Comparison of ENCODE assay signal across 11 cellular contexts in the genomic region with DNA sequence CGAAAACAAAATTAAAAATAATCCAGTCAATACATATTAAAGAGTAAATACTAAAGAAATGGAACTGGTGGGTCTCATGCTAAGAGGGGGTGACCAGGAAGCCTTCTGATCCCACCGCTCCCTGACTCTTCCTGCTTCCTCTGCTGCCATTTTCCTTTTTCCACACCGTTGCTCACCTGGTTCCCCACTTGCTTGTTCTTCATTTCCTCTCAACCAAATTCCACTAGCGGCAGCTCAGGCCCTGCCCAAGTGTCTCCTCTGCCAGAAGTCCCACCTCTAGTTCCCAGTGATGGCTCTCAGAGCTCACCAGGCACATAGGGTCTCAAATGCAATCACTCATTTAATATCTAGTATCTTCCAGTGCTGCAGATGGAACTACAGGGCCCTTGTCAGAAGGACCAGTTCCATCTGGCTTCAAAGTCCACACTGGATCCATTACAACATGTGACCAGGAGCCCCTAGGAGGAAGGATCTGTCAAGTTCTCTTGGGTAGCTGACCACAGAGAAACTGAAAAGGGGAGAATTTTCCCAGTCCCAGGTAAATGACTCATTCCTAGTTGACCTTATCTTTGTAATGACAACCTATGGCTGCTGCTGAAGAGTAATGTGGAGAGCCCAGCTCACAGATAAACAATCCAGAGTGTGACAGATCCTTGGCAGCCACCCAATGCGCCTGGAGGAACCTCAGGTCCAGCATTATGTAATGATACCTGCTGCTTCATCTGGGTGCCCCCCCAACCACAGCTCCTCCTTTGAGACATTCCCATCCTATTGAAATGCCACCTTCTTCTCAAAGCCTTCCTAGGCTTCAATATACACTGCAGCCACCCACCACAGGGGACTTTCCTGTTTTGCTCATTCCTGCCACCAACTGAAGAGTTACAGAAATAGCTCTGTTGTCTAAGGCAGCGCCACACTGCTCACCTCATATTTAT. TPM values are rescaled to one million over a fixed set of nuclear protein-coding genes. Genes with fewer than 3 reads are reported as not detected.
DNase-seq lines count a peak whose midpoint lies in the region; ATAC-seq and TF ChIP-seq lines count a peak whose summit lies in the region.
"Had no signal": no experiment of that assay in that cellular context is flagged by ENCODE, and none has a peak within 500 bp of the region (broad histone marks: within the 10 kb centered on the region; RNA-seq: fewer than 3 reads in every experiment).

No MANE protein-coding gene starts in this region.

- peaks cover 33% of the 10 kb centered on the region for H3K36me3 Mint-ChIP-seq in activated CD8-positive, alpha-beta T cell treated with anti-CD3 and anti-CD28 coated beads for 36 hours (ENCODE audit: low read depth)

- H3K4me1 Mint-ChIP-seq in activated CD8-positive, alpha-beta T cell treated with anti-CD3 and anti-CD28 coated beads for 36 hours (ENCODE audit: low read depth) = peaks cover 54% of the 10 kb centered on the region

- CTCF ChIA-PET in activated CD8-positive, alpha-beta T cell treated with anti-CD3 and anti-CD28 coated beads for 36 hours (lab: Charles Lee) = interaction anchor here (4.1 kb wide), 1 partner anchor 19 kb away, joined by 15 read pairs; no protein-coding TSS in a partner anchor

- no peaks in the 10 kb centered on the region for H3K9me3 Mint-ChIP-seq in activated CD8-positive, alpha-beta T cell treated with anti-CD3 and anti-CD28 coated beads for 36 hours

- H3K27me3 Mint-ChIP-seq in activated CD8-positive, alpha-beta T cell treated with anti-CD3 and anti-CD28 coated beads for 36 hours = no peaks in the 10 kb centered on the region

- POLR2A ChIA-PET in activated CD8-positive, alpha-beta T cell treated with anti-CD3 and anti-CD28 coated beads for 36 hours (lab: Charles Lee) = interaction anchor here (1.2 to 2.1 kb wide), 2 partner anchors 11 to 33 kb away, joined by 3 to 9 read pairs; no protein-coding TSS in a partner anchor

- no peak for ATAC-seq in activated CD8-positive, alpha-beta T cell treated with anti-CD3 and anti-CD28 coated beads for 36 hours
- ATAC-seq in left lobe of liver = no peak
- ATAC-seq: foreskin keratinocyte, lower lobe of right lung had no signal

- no peak for TF ChIP-seq CTCF in activated CD8-positive, alpha-beta T cell treated with anti-CD3 and anti-CD28 coated beads for 36 hours (IDR thresholded peaks at IDR 0.05)

- H3K4me3 Mint-ChIP-seq in activated CD8-positive, alpha-beta T cell treated with anti-CD3 and anti-CD28 coated beads for 36 hours = no peak overlapping the region

- H3K27ac Mint-ChIP-seq in activated CD8-positive, alpha-beta T cell treated with anti-CD3 and anti-CD28 coated beads for 36 hours = peak overlapping the region; percentile 82

- intact Hi-C loops in activated CD8-positive, alpha-beta T cell treated with anti-CD3 and anti-CD28 coated beads for 36 hours (cut with micrococcal nuclease) = loop anchor here (5.0 kb wide), 1 partner anchor 34 kb away; no protein-coding TSS in a partner anchor

- DNase-seq in COR-L47 (lab: John Stamatoyannopoulos, UW) (peak; percentile 73), HT-29 (ENCODE audit: low spot score) (peak; percentile 36), mesenteric fat pad (ENCODE audit: low spot score) (peak; percentile 60), left lobe of liver (ENCODE audit: low spot score) (no peak), cortex of kidney (lab: John Stamatoyannopoulos, UW) (no peak)
- DNase-seq in activated CD8-positive, alpha-beta T cell treated with anti-CD3 and anti-CD28 coated beads for 36 hours = peak; percentile 42
- no peak for DNase-seq in effector CD8-positive, alpha-beta T cell (lab: John Stamatoyannopoulos, UW)
- DNase-seq: caudate nucleus, lower lobe of right lung, NCI-H1092 had no signal

RNA-seq across cellular contexts. Expression of gene ELMO2, which starts 38.2 kb away (rescaled TPM):
- total RNA-seq in HT-29 (2014; rRNA removed; shearing (Covaris generic)) = 28.6 and 35.2 TPM in 2 replicates
- total RNA-seq in activated CD8-positive, alpha-beta T cell treated with anti-CD3 and anti-CD28 coated beads for 36 hours = 10 to 100 TPM; 36.2 to 38.1 TPM
- 62.1 TPM for total RNA-seq in mesenteric fat pad
- 16.4 TPM for total RNA-seq in left lobe of liver

RNA-seq across cellular contexts. Expression of gene CDH22, which starts 59.9 kb away (rescaled TPM):
- total RNA-seq in HT-29 (2014; rRNA removed; shearing (Covaris generic)) = not detected in 2 replicates
- total RNA-seq in activated CD8-positive, alpha-beta T cell treated with anti-CD3 and anti-CD28 coated beads for 36 hours = not detected
- 0.35 TPM for total RNA-seq in mesenteric fat pad
- total RNA-seq in left lobe of liver = 0.08 TPM
- total RNA-seq: foreskin keratinocyte had no signal

Comparison
In these comparisons a context has a peak if more than half of its experiments do, and no peak if none do; other contexts are left out.
1. DNase-seq: peak in COR-L47 (single experiment), HT-29 (single experiment), activated CD8-positive, alpha-beta T cell treated with anti-CD3 and anti-CD28 coated beads for 36 hours (single experiment) and mesenteric fat pad (single experiment); none in left lobe of liver (single experiment), effector CD8-positive, alpha-beta T cell (single experiment) and cortex of kidney (single experiment).